8 cellular contexts compared by ENCODE assay signal in the genomic region with DNA sequence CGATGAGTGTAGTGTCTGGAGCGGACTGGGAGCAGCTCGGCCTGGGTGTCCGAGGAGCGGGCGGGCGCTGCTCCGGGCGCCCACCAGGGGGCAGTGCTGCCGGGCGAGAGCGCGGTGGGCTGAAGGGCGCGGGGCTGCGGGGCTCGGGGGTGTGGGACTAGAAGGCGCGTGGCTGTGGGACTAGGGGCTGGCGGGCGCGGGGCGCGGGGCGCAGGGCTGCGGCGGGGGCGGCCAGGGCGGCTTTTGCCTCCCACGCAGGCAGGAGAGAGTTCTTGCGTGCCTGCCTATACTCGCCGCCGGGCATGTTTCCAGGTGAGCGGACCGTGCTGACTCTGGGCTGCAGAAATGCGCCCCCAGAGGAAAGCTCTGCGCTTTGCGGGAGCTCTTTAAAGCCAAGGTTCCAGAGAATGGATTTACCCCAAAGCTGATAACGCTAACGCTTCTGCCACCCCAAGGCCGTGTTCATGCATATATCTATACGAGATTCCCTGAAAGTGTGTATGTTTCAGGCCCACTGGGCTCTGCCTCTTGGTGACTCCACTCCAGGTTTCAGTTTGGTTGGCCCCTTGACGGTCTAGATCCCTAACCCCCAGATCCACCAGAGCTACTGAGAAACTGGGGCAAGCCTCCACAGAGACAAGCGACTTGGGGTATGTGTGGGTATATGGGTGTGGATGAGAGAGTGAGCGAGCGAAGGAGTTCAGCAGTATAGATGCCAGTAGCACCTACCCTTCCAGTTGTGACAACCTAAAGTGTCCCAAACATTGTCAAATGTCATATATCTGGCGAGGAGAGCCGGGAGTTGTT. TPM values are rescaled to one million over a fixed set of nuclear protein-coding genes. Genes with fewer than 3 reads are reported as not detected.
DNase-seq lines count a peak whose midpoint lies in the region; ATAC-seq and TF ChIP-seq lines count a peak whose summit lies in the region.

No MANE protein-coding gene starts in this region.

- H3K9me3 ChIP-seq in liver (ENCODE audit: control insufficient read depth in 4 of 4, low read length in 3 of 4) = no peaks in the 10 kb centered on the region

- no peaks in the 10 kb centered on the region for H3K27me3 ChIP-seq in liver (ENCODE audit: control insufficient read depth in 4 of 4, insufficient read depth in 4 of 4, low read length in 3 of 4)

- no peak overlapping the region for H3K9ac ChIP-seq in liver (ENCODE audit: low read depth in 1 of 2, low read length in 2 of 2)

- H3K4me3 ChIP-seq in coronary artery (peak overlapping the region; percentile 67), liver (ENCODE audit: low read depth in 1 of 3, low read length in 3 of 3) (peak overlapping the region; percentile 18 to 71 (median 28))

- ATAC-seq in HG02642 (IDR thresholded peaks at IDR 0.05; ENCODE audit: poor library complexity, unreplicated experiment) = peak; percentile 96

- TF ChIP-seq CTCF in GM13976 (IDR thresholded peaks at IDR 0.05; ENCODE audit: borderline replicate concordance, control extremely low read depth, extremely low read depth, insufficient read depth, missing control alignments) (peak; percentile 95), coronary artery (IDR thresholded peaks at IDR 0.05) (peak; percentile 92), liver (IDR thresholded peaks at IDR 0.05; ENCODE audit: low read depth, low read length, missing input control) (peak; percentile 63)

- WGBS in liver = 13% methylated on average over 49 of the region's 49 CpGs

- DNase-seq in GM13976 (ENCODE audit: low spot score) (peak; percentile 93), NCI-H1105 (lab: John Stamatoyannopoulos, UW) (peak; percentile 31), coronary artery (ENCODE audit: low spot score) (peak; percentile 82), GF-D8 (lab: John Stamatoyannopoulos, UW) (no peak)
- DNase-seq in activated CD4-positive, alpha-beta T cell treated with anti-CD3 and anti-CD28 coated beads for 48 hours = peak; percentile 78
- peak; percentile 55 to 71 for DNase-seq in stimulated activated CD4-positive, alpha-beta T cell treated with anti-CD3 and anti-CD28 coated beads, Interleukin-2, amount 100 ng/mL, for 48 hours

- no peak overlapping the region for H3K27ac ChIP-seq in coronary artery
- H3K27ac ChIP-seq in liver (ENCODE audit: low read depth in 1 of 2, low read length in 2 of 2) = no peak overlapping the region

- no peaks in the 10 kb centered on the region for H3K36me3 ChIP-seq in liver (ENCODE audit: control insufficient read depth in 4 of 4, insufficient read depth in 3 of 4, low read depth in 1 of 4, low read length in 3 of 4)

- peak in 1 of 2 donors; percentile 30 for TF ChIP-seq RAD21 in liver (IDR thresholded peaks at IDR 0.05)

- H3K4me1 ChIP-seq in liver (ENCODE audit: control insufficient read depth in 4 of 4, insufficient read depth in 4 of 4, low read length in 3 of 4) = peaks cover 0 to 9% (median 6%) of the 10 kb centered on the region in 4 donors

- in situ Hi-C loops in GM13976 (cut with MboI; ENCODE audit: low sequenced_read_pairs, unreplicated experiment) = loop anchor here (25.0 kb wide), 1 partner anchor 403 kb away; no protein-coding TSS in a partner anchor

TF ChIP-seq in liver, 16 proteins besides CTCF, POLR2A, EP300 and RAD21:
- TF ChIP-seq GABPA (IDR thresholded peaks at IDR 0.05 in 1 of 2, conservative IDR thresholded peaks at IDR 0.05 in 1 of 2) (no peak), FOXA2 (IDR thresholded peaks at IDR 0.05) (no peak), EGR1 (IDR thresholded peaks at IDR 0.05; ENCODE audit: low read depth in 2 of 2) (no peak), HNF4G (IDR thresholded peaks at IDR 0.05) (no peak), JUND (IDR thresholded peaks at IDR 0.05) (no peak), SP1 (IDR thresholded peaks at IDR 0.05) (no peak), YY1 (IDR thresholded peaks at IDR 0.05) (no peak), FOXA1 (IDR thresholded peaks at IDR 0.05) (no peak), ZBTB33 (IDR thresholded peaks at IDR 0.05) (no peak), MAX (IDR thresholded peaks at IDR 0.05) (no peak), ATF3 (IDR thresholded peaks at IDR 0.05) (no peak)
- TF ChIP-seq, protein P1, sequence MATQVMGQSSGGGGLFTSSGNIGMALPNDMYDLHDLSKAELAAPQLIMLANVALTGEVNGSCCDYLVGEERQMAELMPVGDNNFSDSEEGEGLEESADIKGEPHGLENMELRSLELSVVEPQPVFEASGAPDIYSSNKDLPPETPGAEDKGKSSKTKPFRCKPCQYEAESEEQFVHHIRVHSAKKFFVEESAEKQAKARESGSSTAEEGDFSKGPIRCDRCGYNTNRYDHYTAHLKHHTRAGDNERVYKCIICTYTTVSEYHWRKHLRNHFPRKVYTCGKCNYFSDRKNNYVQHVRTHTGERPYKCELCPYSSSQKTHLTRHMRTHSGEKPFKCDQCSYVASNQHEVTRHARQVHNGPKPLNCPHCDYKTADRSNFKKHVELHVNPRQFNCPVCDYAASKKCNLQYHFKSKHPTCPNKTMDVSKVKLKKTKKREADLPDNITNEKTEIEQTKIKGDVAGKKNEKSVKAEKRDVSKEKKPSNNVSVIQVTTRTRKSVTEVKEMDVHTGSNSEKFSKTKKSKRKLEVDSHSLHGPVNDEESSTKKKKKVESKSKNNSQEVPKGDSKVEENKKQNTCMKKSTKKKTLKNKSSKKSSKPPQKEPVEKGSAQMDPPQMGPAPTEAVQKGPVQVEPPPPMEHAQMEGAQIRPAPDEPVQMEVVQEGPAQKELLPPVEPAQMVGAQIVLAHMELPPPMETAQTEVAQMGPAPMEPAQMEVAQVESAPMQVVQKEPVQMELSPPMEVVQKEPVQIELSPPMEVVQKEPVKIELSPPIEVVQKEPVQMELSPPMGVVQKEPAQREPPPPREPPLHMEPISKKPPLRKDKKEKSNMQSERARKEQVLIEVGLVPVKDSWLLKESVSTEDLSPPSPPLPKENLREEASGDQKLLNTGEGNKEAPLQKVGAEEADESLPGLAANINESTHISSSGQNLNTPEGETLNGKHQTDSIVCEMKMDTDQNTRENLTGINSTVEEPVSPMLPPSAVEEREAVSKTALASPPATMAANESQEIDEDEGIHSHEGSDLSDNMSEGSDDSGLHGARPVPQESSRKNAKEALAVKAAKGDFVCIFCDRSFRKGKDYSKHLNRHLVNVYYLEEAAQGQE (IDR thresholded peaks at IDR 0.05) = no peak

RNA-seq across cellular contexts. Expression of gene ACER2, which starts 56.2 kb away (rescaled TPM):
- 1 to 10 TPM; 2.0 to 4.0 TPM for total RNA-seq in liver
- 1 to 10 TPM in 1 of 2 donors, under 1 TPM in 1; 0.47 to 1.8 TPM for polyA plus RNA-seq in liver
